1 cellular context compared by ENCODE assay signal in genomic region chr7:100567751-100568175, GRCh38.
A peak's percentile ranks its signal among the peaks of the same experiment; 100 is the strongest.
TF ChIP-seq lines count a peak whose summit lies in the region.

No MANE protein-coding gene starts in this region.

TF ChIP-seq in HepG2, 621 proteins besides CTCF, POLR2A, EP300 and RAD21 (continued from another document and continues in another):
- TF ChIP-seq, protein P1, sequence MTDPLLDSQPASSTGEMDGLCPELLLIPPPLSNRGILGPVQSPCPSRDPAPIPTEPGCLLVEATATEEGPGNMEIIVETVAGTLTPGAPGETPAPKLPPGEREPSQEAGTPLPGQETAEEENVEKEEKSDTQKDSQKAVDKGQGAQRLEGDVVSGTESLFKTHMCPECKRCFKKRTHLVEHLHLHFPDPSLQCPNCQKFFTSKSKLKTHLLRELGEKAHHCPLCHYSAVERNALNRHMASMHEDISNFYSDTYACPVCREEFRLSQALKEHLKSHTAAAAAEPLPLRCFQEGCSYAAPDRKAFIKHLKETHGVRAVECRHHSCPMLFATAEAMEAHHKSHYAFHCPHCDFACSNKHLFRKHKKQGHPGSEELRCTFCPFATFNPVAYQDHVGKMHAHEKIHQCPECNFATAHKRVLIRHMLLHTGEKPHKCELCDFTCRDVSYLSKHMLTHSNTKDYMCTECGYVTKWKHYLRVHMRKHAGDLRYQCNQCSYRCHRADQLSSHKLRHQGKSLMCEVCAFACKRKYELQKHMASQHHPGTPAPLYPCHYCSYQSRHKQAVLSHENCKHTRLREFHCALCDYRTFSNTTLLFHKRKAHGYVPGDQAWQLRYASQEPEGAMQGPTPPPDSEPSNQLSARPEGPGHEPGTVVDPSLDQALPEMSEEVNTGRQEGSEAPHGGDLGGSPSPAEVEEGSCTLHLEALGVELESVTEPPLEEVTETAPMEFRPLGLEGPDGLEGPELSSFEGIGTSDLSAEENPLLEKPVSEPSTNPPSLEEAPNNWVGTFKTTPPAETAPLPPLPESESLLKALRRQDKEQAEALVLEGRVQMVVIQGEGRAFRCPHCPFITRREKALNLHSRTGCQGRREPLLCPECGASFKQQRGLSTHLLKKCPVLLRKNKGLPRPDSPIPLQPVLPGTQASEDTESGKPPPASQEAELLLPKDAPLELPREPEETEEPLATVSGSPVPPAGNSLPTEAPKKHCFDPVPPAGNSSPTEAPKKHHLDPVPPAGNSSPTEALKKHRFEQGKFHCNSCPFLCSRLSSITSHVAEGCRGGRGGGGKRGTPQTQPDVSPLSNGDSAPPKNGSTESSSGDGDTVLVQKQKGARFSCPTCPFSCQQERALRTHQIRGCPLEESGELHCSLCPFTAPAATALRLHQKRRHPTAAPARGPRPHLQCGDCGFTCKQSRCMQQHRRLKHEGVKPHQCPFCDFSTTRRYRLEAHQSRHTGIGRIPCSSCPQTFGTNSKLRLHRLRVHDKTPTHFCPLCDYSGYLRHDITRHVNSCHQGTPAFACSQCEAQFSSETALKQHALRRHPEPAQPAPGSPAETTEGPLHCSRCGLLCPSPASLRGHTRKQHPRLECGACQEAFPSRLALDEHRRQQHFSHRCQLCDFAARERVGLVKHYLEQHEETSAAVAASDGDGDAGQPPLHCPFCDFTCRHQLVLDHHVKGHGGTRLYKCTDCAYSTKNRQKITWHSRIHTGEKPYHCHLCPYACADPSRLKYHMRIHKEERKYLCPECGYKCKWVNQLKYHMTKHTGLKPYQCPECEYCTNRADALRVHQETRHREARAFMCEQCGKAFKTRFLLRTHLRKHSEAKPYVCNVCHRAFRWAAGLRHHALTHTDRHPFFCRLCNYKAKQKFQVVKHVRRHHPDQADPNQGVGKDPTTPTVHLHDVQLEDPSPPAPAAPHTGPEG (CRISPR knock-in tag; IDR thresholded peaks at IDR 0.05): no peak
- no peak for TF ChIP-seq ZSCAN31 (CRISPR knock-in tag; IDR thresholded peaks at IDR 0.05; ENCODE audit: low read depth)
- TF ChIP-seq ZNF17 (CRISPR knock-in tag; IDR thresholded peaks at IDR 0.05): 0 out of 2 replicates have a peak, but pooled peaks have one; percentile 20
- TF ChIP-seq ZNF253 (CRISPR knock-in tag; IDR thresholded peaks at IDR 0.05; ENCODE audit: borderline replicate concordance): 0 out of 2 replicates have a peak, but pooled peaks have one; percentile 29
- 0 out of 2 replicates have a peak, but pooled peaks have one; percentile 13 for TF ChIP-seq ZNF350 (CRISPR knock-in tag; IDR thresholded peaks at IDR 0.05; ENCODE audit: borderline replicate concordance, low read depth)
- TF ChIP-seq NCOA2 (CRISPR knock-in tag; IDR thresholded peaks at IDR 0.05): no peak
- TF ChIP-seq BCL6 (CRISPR knock-in tag; IDR thresholded peaks at IDR 0.05): no peak
- TF ChIP-seq SMAD9 (CRISPR knock-in tag; IDR thresholded peaks at IDR 0.05): no peak
- peak; percentile 92 for TF ChIP-seq ARID2 (CRISPR knock-in tag; IDR thresholded peaks at IDR 0.05; ENCODE audit: borderline replicate concordance)
- TF ChIP-seq ZNF263 (CRISPR knock-in tag; IDR thresholded peaks at IDR 0.05): no peak; the same call in 1 of the 2 replicates
- TF ChIP-seq NFE2 (CRISPR knock-in tag; IDR thresholded peaks at IDR 0.05): no peak
- peak; percentile 77; the same call in 1 of the 2 replicates for TF ChIP-seq TMF1 (CRISPR knock-in tag; IDR thresholded peaks at IDR 0.05; ENCODE audit: low read depth)
- TF ChIP-seq, protein P2, sequence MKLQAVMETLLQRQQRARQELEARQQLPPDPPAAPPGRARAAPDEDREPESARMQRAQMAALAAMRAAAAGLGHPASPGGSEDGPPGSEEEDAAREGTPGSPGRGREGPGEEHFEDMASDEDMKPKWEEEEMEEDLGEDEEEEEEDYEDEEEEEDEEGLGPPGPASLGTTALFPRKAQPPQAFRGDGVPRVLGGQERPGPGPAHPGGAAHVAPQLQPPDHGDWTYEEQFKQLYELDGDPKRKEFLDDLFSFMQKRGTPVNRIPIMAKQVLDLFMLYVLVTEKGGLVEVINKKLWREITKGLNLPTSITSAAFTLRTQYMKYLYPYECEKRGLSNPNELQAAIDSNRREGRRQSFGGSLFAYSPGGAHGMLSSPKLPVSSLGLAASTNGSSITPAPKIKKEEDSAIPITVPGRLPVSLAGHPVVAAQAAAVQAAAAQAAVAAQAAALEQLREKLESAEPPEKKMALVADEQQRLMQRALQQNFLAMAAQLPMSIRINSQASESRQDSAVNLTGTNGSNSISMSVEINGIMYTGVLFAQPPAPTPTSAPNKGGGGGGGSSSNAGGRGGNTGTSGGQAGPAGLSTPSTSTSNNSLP (IDR thresholded peaks at IDR 0.05; ENCODE audit: low read depth, low read length): peak; percentile 23; the same call in 1 of the 2 replicates
- no peak; the same call in 1 of the 2 replicates for TF ChIP-seq BORCS8-MEF2B (CRISPR knock-in tag; IDR thresholded peaks at IDR 0.05)
- no peak for TF ChIP-seq KLF6 (CRISPR knock-in tag; IDR thresholded peaks at IDR 0.05)
- TF ChIP-seq SIX4 (CRISPR knock-in tag; IDR thresholded peaks at IDR 0.05): peak; percentile 38; the same call in 1 of the 2 replicates
- TF ChIP-seq ZNF3 (CRISPR knock-in tag; IDR thresholded peaks at IDR 0.05): no peak
- no peak for TF ChIP-seq ZNF619 (CRISPR knock-in tag; IDR thresholded peaks at IDR 0.05)
- TF ChIP-seq, protein P3, sequence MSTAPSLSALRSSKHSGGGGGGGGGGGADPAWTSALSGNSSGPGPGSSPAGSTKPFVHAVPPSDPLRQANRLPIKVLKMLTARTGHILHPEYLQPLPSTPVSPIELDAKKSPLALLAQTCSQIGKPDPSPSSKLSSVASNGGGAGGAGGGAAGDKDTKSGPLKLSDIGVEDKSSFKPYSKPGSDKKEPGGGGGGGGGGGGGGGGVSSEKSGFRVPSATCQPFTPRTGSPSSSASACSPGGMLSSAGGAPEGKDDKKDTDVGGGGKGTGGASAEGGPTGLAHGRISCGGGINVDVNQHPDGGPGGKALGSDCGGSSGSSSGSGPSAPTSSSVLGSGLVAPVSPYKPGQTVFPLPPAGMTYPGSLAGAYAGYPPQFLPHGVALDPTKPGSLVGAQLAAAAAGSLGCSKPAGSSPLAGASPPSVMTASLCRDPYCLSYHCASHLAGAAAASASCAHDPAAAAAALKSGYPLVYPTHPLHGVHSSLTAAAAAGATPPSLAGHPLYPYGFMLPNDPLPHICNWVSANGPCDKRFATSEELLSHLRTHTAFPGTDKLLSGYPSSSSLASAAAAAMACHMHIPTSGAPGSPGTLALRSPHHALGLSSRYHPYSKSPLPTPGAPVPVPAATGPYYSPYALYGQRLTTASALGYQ (CRISPR knock-in tag; IDR thresholded peaks at IDR 0.05): 0 out of 2 replicates have a peak, but pooled peaks have one; percentile 51
- TF ChIP-seq NR2C2 (CRISPR knock-in tag; IDR thresholded peaks at IDR 0.05; ENCODE audit: borderline replicate concordance): peak; percentile 87; the same call in 1 of the 2 replicates
- TF ChIP-seq CCAR2 (optimal IDR thresholded peaks at IDR 0.05; ENCODE audit: low read depth, low read length): no peak
- TF ChIP-seq ZNF354B (CRISPR knock-in tag; IDR thresholded peaks at IDR 0.05): 0 out of 2 replicates have a peak, but pooled peaks have one; percentile 24
- TF ChIP-seq ZNF75D (CRISPR knock-in tag; IDR thresholded peaks at IDR 0.05; ENCODE audit: borderline replicate concordance): no peak
- no peak for TF ChIP-seq ATM (IDR thresholded peaks at IDR 0.05; ENCODE audit: borderline replicate concordance)
- TF ChIP-seq E2F1 (CRISPR knock-in tag; IDR thresholded peaks at IDR 0.05): no peak
- TF ChIP-seq MED1 (CRISPR knock-in tag; IDR thresholded peaks at IDR 0.05): 0 out of 2 replicates have a peak, but pooled peaks have one; percentile 14
- TF ChIP-seq TBX2 (CRISPR knock-in tag; IDR thresholded peaks at IDR 0.05; ENCODE audit: borderline replicate concordance): peak; percentile 7; the same call in 1 of the 2 replicates
- TF ChIP-seq GPN1 (CRISPR knock-in tag; IDR thresholded peaks at IDR 0.05; ENCODE audit: borderline replicate concordance): no peak
- TF ChIP-seq ETV6 (CRISPR knock-in tag; conservative IDR thresholded peaks at IDR 0.05): no peak
- no peak for TF ChIP-seq CHCHD3 (CRISPR knock-in tag; IDR thresholded peaks at IDR 0.05)
- no peak for TF ChIP-seq ZNF430 (CRISPR knock-in tag; IDR thresholded peaks at IDR 0.05)
- TF ChIP-seq ZNF746 (CRISPR knock-in tag; IDR thresholded peaks at IDR 0.05): 0 out of 2 replicates have a peak, but pooled peaks have one; percentile 20
- TF ChIP-seq NR3C1 (CRISPR knock-in tag; IDR thresholded peaks at IDR 0.05): no peak
- TF ChIP-seq SMARCC2 (IDR thresholded peaks at IDR 0.05): no peak
- no peak for TF ChIP-seq TCF7L2 (IDR thresholded peaks at IDR 0.05; ENCODE audit: low read depth, low read length)
- TF ChIP-seq FOXA1 (IDR thresholded peaks at IDR 0.05): no peak
- TF ChIP-seq FOXA1 (CRISPR knock-in tag; IDR thresholded peaks at IDR 0.05): no peak
- TF ChIP-seq RARA (CRISPR knock-in tag; IDR thresholded peaks at IDR 0.05): peak; percentile 86
- no peak; the same call in 1 of the 2 replicates for TF ChIP-seq ZBTB20 (CRISPR knock-in tag; IDR thresholded peaks at IDR 0.05; ENCODE audit: borderline replicate concordance, low read depth)
- no peak for TF ChIP-seq ZBTB46 (CRISPR knock-in tag; IDR thresholded peaks at IDR 0.05; ENCODE audit: borderline replicate concordance)
- TF ChIP-seq ETV5 (CRISPR knock-in tag; IDR thresholded peaks at IDR 0.05; ENCODE audit: borderline replicate concordance): peak; percentile 79; the same call in 1 of the 2 replicates
- TF ChIP-seq ELF1 (CRISPR knock-in tag; IDR thresholded peaks at IDR 0.05): peak; percentile 77; the same call in 1 of the 2 replicates
- TF ChIP-seq ZBTB14 (CRISPR knock-in tag; IDR thresholded peaks at IDR 0.05): 0 out of 2 replicates have a peak, but pooled peaks have one; percentile 16
- no peak for TF ChIP-seq RXRB (CRISPR knock-in tag; IDR thresholded peaks at IDR 0.05; ENCODE audit: borderline replicate concordance)
- TF ChIP-seq RFX3 (CRISPR knock-in tag; IDR thresholded peaks at IDR 0.05): peak; percentile 89
- TF ChIP-seq POLR2AphosphoS2 (IDR thresholded peaks at IDR 0.05; ENCODE audit: low read depth, low read length): peak; percentile 32; the same call in 1 of the 2 replicates
- TF ChIP-seq CSRNP1 (CRISPR knock-in tag; IDR thresholded peaks at IDR 0.05): peak; percentile 23; the same call in 1 of the 2 replicates
- TF ChIP-seq PPARG (CRISPR knock-in tag; conservative IDR thresholded peaks at IDR 0.05): peak; percentile 54; the same call in 1 of the 2 replicates
- TF ChIP-seq DNMT1 (CRISPR knock-in tag; IDR thresholded peaks at IDR 0.05): 0 out of 2 replicates have a peak, but pooled peaks have one; percentile 13
- TF ChIP-seq, protein P4, sequence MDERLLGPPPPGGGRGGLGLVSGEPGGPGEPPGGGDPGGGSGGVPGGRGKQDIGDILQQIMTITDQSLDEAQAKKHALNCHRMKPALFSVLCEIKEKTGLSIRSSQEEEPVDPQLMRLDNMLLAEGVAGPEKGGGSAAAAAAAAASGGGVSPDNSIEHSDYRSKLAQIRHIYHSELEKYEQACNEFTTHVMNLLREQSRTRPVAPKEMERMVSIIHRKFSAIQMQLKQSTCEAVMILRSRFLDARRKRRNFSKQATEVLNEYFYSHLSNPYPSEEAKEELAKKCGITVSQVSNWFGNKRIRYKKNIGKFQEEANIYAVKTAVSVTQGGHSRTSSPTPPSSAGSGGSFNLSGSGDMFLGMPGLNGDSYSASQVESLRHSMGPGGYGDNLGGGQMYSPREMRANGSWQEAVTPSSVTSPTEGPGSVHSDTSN (CRISPR knock-in tag; IDR thresholded peaks at IDR 0.05): 0 out of 2 replicates have a peak, but pooled peaks have one; percentile 17
- no peak for TF ChIP-seq ZNF766 (CRISPR knock-in tag; IDR thresholded peaks at IDR 0.05; ENCODE audit: borderline replicate concordance)
- peak; percentile 16; the same call in 1 of the 2 replicates for TF ChIP-seq SIN3A (IDR thresholded peaks at IDR 0.05; ENCODE audit: borderline replicate concordance, low read depth, low read length)
- TF ChIP-seq SSRP1 (CRISPR knock-in tag; IDR thresholded peaks at IDR 0.05): peak; percentile 31; the same call in 1 of the 2 replicates
- no peak for TF ChIP-seq SOX6 (IDR thresholded peaks at IDR 0.05)
- TF ChIP-seq SOX6 (CRISPR knock-in tag; IDR thresholded peaks at IDR 0.05): no peak
